Comparison of ENCODE assay signal across 9 cellular contexts in genomic region chr6:43683708-43684455, GRCh38. TPM values are rescaled to one million over a fixed set of nuclear protein-coding genes. Genes with fewer than 3 reads are reported as not detected.
A peak's percentile ranks its signal among the peaks of the same experiment; 100 is the strongest.
DNase-seq lines count a peak whose midpoint lies in the region; ATAC-seq, FAIRE-seq and TF ChIP-seq lines count a peak whose summit lies in the region.
"Had no signal": no experiment of that assay in that cellular context is flagged by ENCODE, and none has a peak within 500 bp of the region (broad histone marks: within the 10 kb centered on the region; RNA-seq: fewer than 3 reads in every experiment).

No MANE protein-coding gene starts in this region.

- peaks cover 50 to 60% of the 10 kb centered on the region in 2 donors for H3K4me1 ChIP-seq in mucosa of rectum (ENCODE audit: control insufficient read depth in 2 of 2, insufficient read depth in 2 of 2, low read length in 2 of 2)

- H3K36me3 ChIP-seq in mucosa of rectum (ENCODE audit: control insufficient read depth in 2 of 2, insufficient read depth in 2 of 2, low read length in 2 of 2), result peaks cover 5 to 24% of the 10 kb centered on the region in 2 donors

- no peak overlapping the region for H3K27ac Mint-ChIP-seq in Calu3 (ENCODE audit: unreplicated experiment)

- peak overlapping the region; percentile 11 to 58 for H3K27ac ChIP-seq in mucosa of rectum (ENCODE audit: low read depth in 2 of 2, low read length in 2 of 2)

- TF ChIP-seq POLR2A in H54 (IDR thresholded peaks at IDR 0.05; ENCODE audit: low read depth, low read length), result no peak

- no peaks in the 10 kb centered on the region for H3K9me3 Mint-ChIP-seq in Calu3 (ENCODE audit: low read depth, unreplicated experiment)
- H3K9me3 Mint-ChIP-seq: effector memory CD8-positive, alpha-beta T cell had no signal

- peaks cover 49% of the 10 kb centered on the region for H3K4me1 Mint-ChIP-seq in Calu3 (ENCODE audit: low read depth, unreplicated experiment)

- no peak overlapping the region for H3K9ac ChIP-seq in mucosa of rectum (ENCODE audit: low read depth in 1 of 2, low read length in 2 of 2)

- H3K4me3 Mint-ChIP-seq in Calu3 (ENCODE audit: low read depth, unreplicated experiment), result no peak overlapping the region
- H3K4me3 Mint-ChIP-seq: effector memory CD8-positive, alpha-beta T cell had no signal

- no peaks in the 10 kb centered on the region for H3K9me3 ChIP-seq in mucosa of rectum (ENCODE audit: control insufficient read depth in 2 of 2, low read length in 2 of 2)

- ATAC-seq in GM18868 (IDR thresholded peaks at IDR 0.05; ENCODE audit: unreplicated experiment) (peak; percentile 52), HG02571 (IDR thresholded peaks at IDR 0.05; ENCODE audit: unreplicated experiment) (peak; percentile 60), Right ventricle myocardium inferior (no peak)
- ATAC-seq: effector memory CD8-positive, alpha-beta T cell had no signal

- H3K27me3 Mint-ChIP-seq in Calu3 (ENCODE audit: unreplicated experiment), result no peaks in the 10 kb centered on the region
- H3K27me3 Mint-ChIP-seq: effector memory CD8-positive, alpha-beta T cell had no signal

- no peak for TF ChIP-seq CTCF in Calu3 (IDR thresholded peaks at IDR 0.05; ENCODE audit: unreplicated experiment)

- CTCF ChIA-PET in Calu3 (lab: Charles Lee), result no interaction called here

- no peak for FAIRE-seq in H54 (lab: Jason Lieb, UNC)

- H3K36me3 Mint-ChIP-seq in Calu3 (ENCODE audit: insufficient read depth, unreplicated experiment), result peaks cover 33% of the 10 kb centered on the region

- H3K27me3 ChIP-seq in mucosa of rectum (ENCODE audit: control insufficient read depth in 2 of 2, insufficient read depth in 2 of 2, low read length in 2 of 2), result no peaks in the 10 kb centered on the region

- peak; percentile 40 to 73 for DNase-seq in NOMO-1 (lab: John Stamatoyannopoulos, UW; ENCODE audit: unreplicated experiment in 2 of 2)
- no peak for DNase-seq in DMS153 (lab: John Stamatoyannopoulos, UW)
- no peak for DNase-seq in Calu3
- no peak for DNase-seq in Right ventricle myocardium inferior (ENCODE audit: missing footprints)
- DNase-seq in H54 (ENCODE audit: insufficient read length, low spot score), result no peak
- DNase-seq: effector memory CD8-positive, alpha-beta T cell had no signal

- intact Hi-C loops in Calu3 (cut with micrococcal nuclease; ENCODE audit: unreplicated experiment), result no loop called here
- intact Hi-C loops in Right ventricle myocardium inferior (cut with DNase I), result no loop called here

- BruUV-seq in Calu3 (replicated peaks; lab: Mats Ljungman, UMichigan), result no TSS peak

- no peak overlapping the region for H3K4me3 ChIP-seq in mucosa of rectum (ENCODE audit: low read length in 2 of 2)

RNA-seq across cellular contexts. Expression of gene MRPS18A, which starts 3.7 kb away (rescaled TPM):
- total RNA-seq in Calu3 (2022) (88.8 and 106 TPM in 2 replicates), Right ventricle myocardium inferior (43.1 TPM)

RNA-seq across cellular contexts. Expression of gene RSPH9, which starts 39.0 kb away (rescaled TPM):
- total RNA-seq in Calu3 (2022), result 0.15 and 0.19 TPM in 2 replicates
- 0.11 TPM for total RNA-seq in Right ventricle myocardium inferior

RNA-seq across cellular contexts. Expression of gene MAD2L1BP, which starts 48.2 kb away (rescaled TPM):
- 48.2 and 53.2 TPM in 2 replicates for total RNA-seq in Calu3 (2022)
- total RNA-seq in Right ventricle myocardium inferior, result 26.7 TPM

RNA-seq across cellular contexts. Expression of gene GTPBP2, which starts 54.8 kb away (rescaled TPM):
- total RNA-seq in Calu3 (2022), result 186 and 188 TPM in 2 replicates
- 23.9 TPM for total RNA-seq in Right ventricle myocardium inferior

Comparison
In these comparisons a context has a peak if more than half of its experiments do, and no peak if none do; other contexts are left out.
1. DNase-seq: peak in NOMO-1 (2 of 2); none in DMS153 (single experiment), Calu3 (single experiment), Right ventricle myocardium inferior (single experiment) and H54 (single experiment).